In the genomic region with DNA sequence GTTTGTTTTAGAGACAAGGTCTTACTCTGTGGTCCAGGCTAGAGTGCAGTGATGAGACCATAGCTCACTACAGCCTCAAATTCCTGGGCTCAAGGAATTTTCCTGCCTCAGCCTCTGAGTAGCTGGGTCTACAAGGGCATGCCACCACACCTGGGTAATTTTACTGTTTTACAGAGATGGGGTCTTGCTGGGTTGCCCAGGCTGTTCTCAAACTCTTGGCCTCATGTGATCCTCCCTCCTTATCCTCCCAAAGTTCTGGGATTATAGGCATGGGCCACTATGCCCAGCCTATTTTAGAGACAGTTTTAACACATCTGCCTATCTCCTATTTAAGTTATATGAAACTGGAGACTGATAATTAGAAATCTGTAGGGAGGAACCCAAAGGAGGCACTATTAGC, we compare ENCODE assay signal across 29 cellular contexts. TPM values are rescaled to one million over a fixed set of nuclear protein-coding genes. Genes with fewer than 3 reads are reported as not detected.
A peak's percentile ranks its signal among the peaks of the same experiment; 100 is the strongest.
DNase-seq lines count a peak whose midpoint lies in the region; ATAC-seq, FAIRE-seq and TF ChIP-seq lines count a peak whose summit lies in the region.
"Had no signal": no experiment of that assay in that cellular context is flagged by ENCODE, and none has a peak within 500 bp of the region (broad histone marks: within the 10 kb centered on the region; RNA-seq: fewer than 3 reads in every experiment).

No MANE protein-coding gene starts in this region.

- H2AFZ ChIP-seq in GM23338 (peak overlapping the region; percentile 81; the same call in 1 of the 2 replicates), H1 (ENCODE audit: low read length) (no peak overlapping the region)

- no peak overlapping the region for H2BK12ac ChIP-seq in H1 (ENCODE audit: low read depth, low read length)

- no peaks in the 10 kb centered on the region for H3K36me3 ChIP-seq in BLaER1
- H3K36me3 ChIP-seq in GM23338 (ENCODE audit: insufficient read depth): no peaks in the 10 kb centered on the region
- no peaks in the 10 kb centered on the region for H3K36me3 ChIP-seq in Panc1 (ENCODE audit: control insufficient read depth, insufficient read depth, low read length)
- H3K36me3 ChIP-seq in H1 (ENCODE audit: control insufficient read depth in 2 of 4, insufficient read depth in 4 of 4, low read length in 3 of 4): no peaks in the 10 kb centered on the region
- H3K36me3 ChIP-seq: BE2C, pancreas, spleen, upper lobe of left lung had no signal

- in situ Hi-C loops in Panc1 (cut with HindIII; ENCODE audit: low pct_unique_long_range_greater_than_20kb, low sequenced_read_pairs) (no loop called here), GM13977 (cut with MboI; ENCODE audit: low pct_unique_long_range_greater_than_20kb, low sequenced_read_pairs, unreplicated experiment) (no loop called here)

- H3F3A ChIP-seq in GM23338 (replicated peaks; ENCODE audit: low read depth): no peaks in the 10 kb centered on the region

- no peak overlapping the region for H3K4me3 Mint-ChIP-seq in GM23338
- H3K4me3 Mint-ChIP-seq: activated CD4-positive, alpha-beta T cell treated with anti-CD3 and anti-CD28 coated beads, Interleukin-2, amount 10 ng/mL, durations not matched to agents 7 days and 5 days; activated CD8-positive, alpha-beta memory T cell treated with anti-CD3 and anti-CD28 coated beads, Interleukin-2, amount 10 ng/mL, durations not matched to agents 7 days and 5 days; activated T-cell treated with anti-CD3 and anti-CD28 coated beads, Interleukin-2, amount 50 U/mL, for 72 hours; nephron progenitor cell had no signal

- no TSS peak for BruUV-seq in Panc1 (replicated peaks; lab: Mats Ljungman, UMichigan)

- H3K27me3 Mint-ChIP-seq in GM23338 (ENCODE audit: insufficient read depth, low read depth, poor library complexity): peaks cover 4% of the 10 kb centered on the region
- H3K27me3 Mint-ChIP-seq: activated CD4-positive, alpha-beta T cell treated with anti-CD3 and anti-CD28 coated beads, Interleukin-2, amount 10 ng/mL, durations not matched to agents 7 days and 5 days; activated CD8-positive, alpha-beta memory T cell treated with anti-CD3 and anti-CD28 coated beads, Interleukin-2, amount 10 ng/mL, durations not matched to agents 7 days and 5 days had no signal

- H3K9me2 ChIP-seq in GM23338 (ENCODE audit: insufficient read depth): no peaks in the 10 kb centered on the region

- no peaks in the 10 kb centered on the region for H3K9me3 Mint-ChIP-seq in GM23338
- H3K9me3 Mint-ChIP-seq: IgD-negative memory B cell; T-helper 2 cell treated with Interferon-gamma antibody and Interleukin-4, amounts not matched to agents 5 μg/mL and 100 μg/mL, for 36 hours had no signal

- H4K20me1 ChIP-seq in BLaER1 (no peaks in the 10 kb centered on the region), GM23338 (replicated peaks; ENCODE audit: insufficient read depth) (no peaks in the 10 kb centered on the region), H1 (replicated peaks in 1 of 2; ENCODE audit: control insufficient read depth in 1 of 2, insufficient read depth in 2 of 2, low read length in 2 of 2) (no peaks in the 10 kb centered on the region)

- no peak for ATAC-seq in GM23338
- ATAC-seq in Panc1: peak; percentile 75
- ATAC-seq in GM21381 (IDR thresholded peaks at IDR 0.05; ENCODE audit: unreplicated experiment): no peak
- ATAC-seq in HG03571 (IDR thresholded peaks at IDR 0.05; ENCODE audit: unreplicated experiment): no peak
- ATAC-seq: pancreas had no signal

- no peak overlapping the region for H3K56ac ChIP-seq in H1 (replicated peaks; ENCODE audit: insufficient read length, low read depth, low read length)

- TF ChIP-seq EP300 in H1 (IDR thresholded peaks at IDR 0.05; ENCODE audit: borderline replicate concordance in 1 of 2, low read depth in 2 of 2, low read length in 2 of 2): no peak

- H3K27me3 ChIP-seq in BLaER1: no peaks in the 10 kb centered on the region
- no peaks in the 10 kb centered on the region for H3K27me3 ChIP-seq in GM23338 (ENCODE audit: insufficient read depth)
- no peaks in the 10 kb centered on the region for H3K27me3 ChIP-seq in Panc1 (ENCODE audit: control insufficient read depth, insufficient read depth, low read length)
- no peaks in the 10 kb centered on the region for H3K27me3 ChIP-seq in H1 (replicated peaks in 1 of 4; ENCODE audit: control insufficient read depth in 3 of 4, extremely low read depth in 1 of 4, insufficient read depth in 3 of 4, low read length in 3 of 4)
- H3K27me3 ChIP-seq: BE2C, pancreas, spleen, upper lobe of left lung had no signal

- CTCF ChIA-PET in Panc1 (lab: Charles Lee) (interaction anchor here (0.6 kb wide), 1 partner anchor 321 kb away, joined by 3 read pairs; no protein-coding TSS in a partner anchor), H1 (lab: Charles Lee; ENCODE audit: partially characterized antibody) (interaction anchor here (1.0 to 1.4 kb wide), 2 partner anchors 14 to 210 kb away, joined by 3 to 6 read pairs; no protein-coding TSS in a partner anchor)

- no peak overlapping the region for H3K27ac Mint-ChIP-seq in GM23338
- H3K27ac Mint-ChIP-seq: activated T-cell treated with anti-CD3 and anti-CD28 coated beads, Interleukin-2, amount 50 U/mL, for 72 hours; T-helper 2 cell treated with Interferon-gamma antibody and Interleukin-4, amounts not matched to agents 5 μg/mL and 100 μg/mL, for 36 hours had no signal

- H4K91ac ChIP-seq in H1 (replicated peaks; ENCODE audit: insufficient read length, low read length): no peak overlapping the region

- H3K79me2 ChIP-seq in GM23338 (replicated peaks; ENCODE audit: insufficient read depth): no peaks in the 10 kb centered on the region
- H3K79me2 ChIP-seq in H1 (ENCODE audit: control insufficient read depth in 1 of 2, insufficient read depth in 2 of 2, low read length in 2 of 2): no peaks in the 10 kb centered on the region

- DNase-seq in GM23338 (ENCODE audit: low spot score) (no peak), Panc1 (ENCODE audit: low read depth, low spot score) (no peak), H1 (ENCODE audit: low read depth in 1 of 2, low spot score in 2 of 2) (no peak), GM13977 (ENCODE audit: low spot score) (no peak), occipital lobe (lab: John Stamatoyannopoulos, UW) (no peak)
- DNase-seq: activated CD4-positive, alpha-beta T cell treated with anti-CD3 and anti-CD28 coated beads, Interleukin-2, amount 10 ng/mL, durations not matched to agents 7 days and 5 days; activated CD8-positive, alpha-beta memory T cell treated with anti-CD3 and anti-CD28 coated beads, Interleukin-2, amount 10 ng/mL, durations not matched to agents 7 days and 5 days; activated naive CD4-positive, alpha-beta T cell treated with Interleukin-2 at 50 U/mL for 16 hours; activated T-cell treated with anti-CD3 and anti-CD28 coated beads, Interleukin-2, amount 50 U/mL, for 72 hours; amniotic stem cell; BE2C; DMS53; effector CD4-positive, alpha-beta T cell; NCI-H1092 treated with DMSO at 0.1 percent for 48 hours; NCI-H187 treated with DMSO at 0.1 percent for 48 hours; NCI-H2171 treated with DMSO at 0.1 percent for 48 hours; NCI-H524 treated with DMSO at 0.1 percent for 48 hours; nephron progenitor cell; pancreas; spleen; upper lobe of left lung had no signal

- H3K79me1 ChIP-seq in H1 (ENCODE audit: low read depth, low read length): no peaks in the 10 kb centered on the region

- H3K4me1 ChIP-seq in BLaER1: peaks cover 50% of the 10 kb centered on the region
- H3K4me1 ChIP-seq in GM23338 (ENCODE audit: insufficient read depth): peaks cover 4% of the 10 kb centered on the region
- peaks cover 27% of the 10 kb centered on the region for H3K4me1 ChIP-seq in Panc1 (ENCODE audit: control insufficient read depth, insufficient read depth, low read length)
- H3K4me1 ChIP-seq in H1 (replicated peaks in 1 of 4; ENCODE audit: control insufficient read depth in 3 of 4, insufficient read depth in 4 of 4, low read length in 3 of 4): peaks cover 0 to 3% (median 0%) of the 10 kb centered on the region in 4 experiments; a peak in 2 of 7 replicates
- H3K4me1 ChIP-seq: BE2C, pancreas had no signal

- no peak overlapping the region for H3K9ac ChIP-seq in BLaER1
- H3K9ac ChIP-seq in H1 (replicated peaks in 1 of 4; ENCODE audit: extremely low read depth in 1 of 4, low read depth in 3 of 4, low read length in 3 of 4): no peak overlapping the region

- FAIRE-seq in H1 (lab: Jason Lieb, UNC): no peak
- FAIRE-seq: colon, pancreas had no signal

- peaks cover 13% of the 10 kb centered on the region for H3K4me1 Mint-ChIP-seq in GM23338

- no peak overlapping the region for H3K23ac ChIP-seq in H1 (ENCODE audit: insufficient read length)

- no peak overlapping the region for H2BK20ac ChIP-seq in H1 (ENCODE audit: low read length)

- H2BK15ac ChIP-seq in H1 (ENCODE audit: low read length): 0 out of 2 replicates have a peak overlapping the region, but pooled peaks have one; percentile 40

- no peak overlapping the region for H3K18ac ChIP-seq in H1 (ENCODE audit: extremely low read depth, low read length)

- H3K36me3 Mint-ChIP-seq in GM23338 (ENCODE audit: low read depth): no peaks in the 10 kb centered on the region
- H3K36me3 Mint-ChIP-seq: IgD-negative memory B cell had no signal

- H4K5ac ChIP-seq in H1 (ENCODE audit: insufficient read length, low read depth, low read length): no peak overlapping the region

- no peak for TF ChIP-seq RAD21 in H1 (IDR thresholded peaks at IDR 0.05 in 1 of 2, conservative IDR thresholded peaks at IDR 0.05 in 1 of 2; ENCODE audit: low read depth in 2 of 2, low read length in 2 of 2)

- H2BK120ac ChIP-seq in H1 (replicated peaks; ENCODE audit: low read depth, low read length): no peak overlapping the region

- peak overlapping the region; percentile 58 for H3K4me2 ChIP-seq in BLaER1
- H3K4me2 ChIP-seq in GM23338: no peak overlapping the region
- no peak overlapping the region for H3K4me2 ChIP-seq in H1 (ENCODE audit: insufficient read depth in 1 of 2, low read depth in 2 of 2, low read length in 2 of 2)

- no peak overlapping the region for H2BK5ac ChIP-seq in H1 (ENCODE audit: low read depth, low read length)

- H3K9me3 ChIP-seq in BLaER1 (no peaks in the 10 kb centered on the region), Panc1 (ENCODE audit: control insufficient read depth, insufficient read depth, low read depth, low read length) (no peaks in the 10 kb centered on the region), H1 (ENCODE audit: insufficient read depth in 2 of 2, low read depth in 1 of 2, low read length in 1 of 2) (no peaks in the 10 kb centered on the region)
- H3K9me3 ChIP-seq: BE2C, pancreas, spleen, upper lobe of left lung had no signal

- no peak overlapping the region for H4K8ac ChIP-seq in H1 (ENCODE audit: extremely low read depth, insufficient read depth, low read length)

- H3K14ac ChIP-seq in H1 (ENCODE audit: insufficient read length): no peak overlapping the region

- no peak overlapping the region for H3K4me3 ChIP-seq in BLaER1
- no peak overlapping the region for H3K4me3 ChIP-seq in GM23338
- no peak overlapping the region for H3K4me3 ChIP-seq in Panc1 (ENCODE audit: low read depth in 2 of 2, low read length in 2 of 2)
- H3K4me3 ChIP-seq in H1 (ENCODE audit: extremely low read depth in 1 of 4, insufficient read depth in 2 of 4, low read depth in 3 of 4, low read length in 4 of 4): no peak overlapping the region
- H3K4me3 ChIP-seq: pancreas, SK-N-MC, spleen, upper lobe of left lung had no signal

- no peak overlapping the region for H3K27ac ChIP-seq in BLaER1
- no peak overlapping the region for H3K27ac ChIP-seq in GM23338 (ENCODE audit: low read depth)
- peak overlapping the region; percentile 99 for H3K27ac ChIP-seq in Panc1 (ENCODE audit: low read length)
- H3K27ac ChIP-seq in H1 (ENCODE audit: low read depth, low read length): no peak overlapping the region
- H3K27ac ChIP-seq: epithelial cell of prostate, pancreas, SK-N-MC, upper lobe of left lung had no signal

- intact Hi-C loops in Panc1 (cut with micrococcal nuclease; ENCODE audit: unreplicated experiment): no loop called here

- no peak overlapping the region for H3K4ac ChIP-seq in H1 (replicated peaks; ENCODE audit: insufficient read length, low read depth, low read length)

- TF ChIP-seq POLR2A in H1 (IDR thresholded peaks at IDR 0.05; ENCODE audit: control extremely low read depth in 1 of 2, low read depth in 2 of 2, low read length in 2 of 2): no peak

- no peaks in the 10 kb centered on the region for H3K23me2 ChIP-seq in H1 (ENCODE audit: low read depth, low read length)

- POLR2A ChIA-PET in Panc1 (lab: Charles Lee): interaction anchor here (1.2 kb wide), 1 partner anchor 55 kb away, joined by 4 read pairs; no protein-coding TSS in a partner anchor
- POLR2A ChIA-PET in H1 (lab: Charles Lee; ENCODE audit: partially characterized antibody): no interaction called here

- TF ChIP-seq CTCF in GM23338 (conservative IDR thresholded peaks at IDR 0.05; ENCODE audit: low read depth in 2 of 2) (no peak), Panc1 (IDR thresholded peaks at IDR 0.05) (no peak), H1 (IDR thresholded peaks at IDR 0.05; ENCODE audit: control extremely low read depth in 1 of 3, insufficient read depth in 1 of 3, low read depth in 1 of 3, low read length in 3 of 3) (no peak), GM13977 (IDR thresholded peaks at IDR 0.05; ENCODE audit: extremely low read depth, insufficient read depth, missing control alignments) (no peak)

- H2AK5ac ChIP-seq in H1 (ENCODE audit: low read depth, low read length): no peak overlapping the region

RNA-seq across cellular contexts. Expression of gene SPRY1, which starts 53.8 kb away (rescaled TPM):
- total RNA-seq in GM23338 (2014; rRNA removed; shearing (Covaris generic)): 62.8 and 67.2 TPM in 2 replicates
- polyA plus RNA-seq in GM23338 (2016; fragmentation: Nextera tagmentation; extraction: Ambion mirVana) (103 and 110 TPM in 2 replicates), H1 (2011; rRNA removed) (11.7 and 13.2 TPM in 2 replicates)
- total RNA-seq in Panc1 (2021; ENCODE audit: unreplicated experiment) (77.8 TPM), occipital lobe (12.9 TPM)
- 68.8 TPM for polyA plus RNA-seq in Panc1 (2012; ENCODE audit: insufficient read length)
- total RNA-seq in H1 (2021; fragmentation: NEBNext Ultra II Directional; extraction: Animal tissue kit (Norgen Biotek cat#: 25700)): 54.7 and 56.2 TPM in 2 replicates
- polyA plus RNA-seq in H1 (2011; cell fraction: cytosol; rRNA removed): 13.3 TPM
- 16.4 TPM for polyA plus RNA-seq in H1 (2011; cell fraction: nucleus; rRNA removed)
- 19.6 to 24.8 TPM (median 21.7 TPM) in 4 replicates for polyA plus RNA-seq in H1 (2012, experiment 1 of 2)
- polyA plus RNA-seq in H1 (2012, experiment 2 of 2): 17.7 TPM
- polyA plus RNA-seq in H1 (2013, experiment 1 of 2): 33.5 TPM
- 33.8 TPM for polyA plus RNA-seq in H1 (2013, experiment 2 of 2)
- polyA minus RNA-seq in H1 (2011; rRNA and poly(A)+ RNA removed): 15.2 and 17.4 TPM in 2 replicates
- 18.7 TPM for polyA minus RNA-seq in H1 (2011; cell fraction: cytosol; rRNA and poly(A)+ RNA removed)
- polyA minus RNA-seq in H1 (2011; cell fraction: nucleus; rRNA and poly(A)+ RNA removed): 32.7 TPM
- polyA plus RNA-seq: IgD-negative memory B cell had no signal
